2 cellular contexts compared by ENCODE assay signal in genomic region chr11:45890886-45891550, GRCh38.
TF ChIP-seq lines count a peak whose summit lies in the region.

No MANE protein-coding gene starts in this region.

TF ChIP-seq in liver, 16 proteins besides CTCF, POLR2A, EP300 and RAD21:
- no peak for TF ChIP-seq FOXA1 (IDR thresholded peaks at IDR 0.05)
- TF ChIP-seq HNF4G (IDR thresholded peaks at IDR 0.05), result peak; percentile 88
- peak; percentile 65 to 67 for TF ChIP-seq RXRA (IDR thresholded peaks at IDR 0.05)
- TF ChIP-seq, protein P1, sequence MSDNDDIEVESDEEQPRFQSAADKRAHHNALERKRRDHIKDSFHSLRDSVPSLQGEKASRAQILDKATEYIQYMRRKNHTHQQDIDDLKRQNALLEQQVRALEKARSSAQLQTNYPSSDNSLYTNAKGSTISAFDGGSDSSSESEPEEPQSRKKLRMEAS (IDR thresholded peaks at IDR 0.05), result no peak
- TF ChIP-seq, protein P2, sequence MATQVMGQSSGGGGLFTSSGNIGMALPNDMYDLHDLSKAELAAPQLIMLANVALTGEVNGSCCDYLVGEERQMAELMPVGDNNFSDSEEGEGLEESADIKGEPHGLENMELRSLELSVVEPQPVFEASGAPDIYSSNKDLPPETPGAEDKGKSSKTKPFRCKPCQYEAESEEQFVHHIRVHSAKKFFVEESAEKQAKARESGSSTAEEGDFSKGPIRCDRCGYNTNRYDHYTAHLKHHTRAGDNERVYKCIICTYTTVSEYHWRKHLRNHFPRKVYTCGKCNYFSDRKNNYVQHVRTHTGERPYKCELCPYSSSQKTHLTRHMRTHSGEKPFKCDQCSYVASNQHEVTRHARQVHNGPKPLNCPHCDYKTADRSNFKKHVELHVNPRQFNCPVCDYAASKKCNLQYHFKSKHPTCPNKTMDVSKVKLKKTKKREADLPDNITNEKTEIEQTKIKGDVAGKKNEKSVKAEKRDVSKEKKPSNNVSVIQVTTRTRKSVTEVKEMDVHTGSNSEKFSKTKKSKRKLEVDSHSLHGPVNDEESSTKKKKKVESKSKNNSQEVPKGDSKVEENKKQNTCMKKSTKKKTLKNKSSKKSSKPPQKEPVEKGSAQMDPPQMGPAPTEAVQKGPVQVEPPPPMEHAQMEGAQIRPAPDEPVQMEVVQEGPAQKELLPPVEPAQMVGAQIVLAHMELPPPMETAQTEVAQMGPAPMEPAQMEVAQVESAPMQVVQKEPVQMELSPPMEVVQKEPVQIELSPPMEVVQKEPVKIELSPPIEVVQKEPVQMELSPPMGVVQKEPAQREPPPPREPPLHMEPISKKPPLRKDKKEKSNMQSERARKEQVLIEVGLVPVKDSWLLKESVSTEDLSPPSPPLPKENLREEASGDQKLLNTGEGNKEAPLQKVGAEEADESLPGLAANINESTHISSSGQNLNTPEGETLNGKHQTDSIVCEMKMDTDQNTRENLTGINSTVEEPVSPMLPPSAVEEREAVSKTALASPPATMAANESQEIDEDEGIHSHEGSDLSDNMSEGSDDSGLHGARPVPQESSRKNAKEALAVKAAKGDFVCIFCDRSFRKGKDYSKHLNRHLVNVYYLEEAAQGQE (IDR thresholded peaks at IDR 0.05), result peak; percentile 75
- peak; percentile 36 for TF ChIP-seq YY1 (IDR thresholded peaks at IDR 0.05)
- no peak for TF ChIP-seq EGR1 (IDR thresholded peaks at IDR 0.05; ENCODE audit: low read depth in 2 of 2)
- TF ChIP-seq SP1 (IDR thresholded peaks at IDR 0.05), result peak; percentile 77
- TF ChIP-seq HNF4A (conservative IDR thresholded peaks at IDR 0.05), result peak; percentile 98 to 99

TF ChIP-seq in HepG2, 621 proteins besides CTCF, POLR2A, EP300 and RAD21:
- TF ChIP-seq KDM6A (CRISPR knock-in tag; IDR thresholded peaks at IDR 0.05; ENCODE audit: low read depth) (no peak), SALL1 (CRISPR knock-in tag; IDR thresholded peaks at IDR 0.05) (no peak), NCOA2 (CRISPR knock-in tag; IDR thresholded peaks at IDR 0.05) (no peak), ZFP36 (IDR thresholded peaks at IDR 0.05; ENCODE audit: borderline replicate concordance, low read depth, low read length, partially characterized antibody) (no peak), ZBTB21 (CRISPR knock-in tag; IDR thresholded peaks at IDR 0.05) (no peak), MIXL1 (CRISPR knock-in tag; IDR thresholded peaks at IDR 0.05) (no peak), ZFY (CRISPR knock-in tag; IDR thresholded peaks at IDR 0.05) (no peak), ZNF552 (CRISPR knock-in tag; IDR thresholded peaks at IDR 0.05; ENCODE audit: borderline replicate concordance) (no peak), CCDC6 (CRISPR knock-in tag; IDR thresholded peaks at IDR 0.05) (no peak), POLR2G (IDR thresholded peaks at IDR 0.05; ENCODE audit: low read depth, low read length) (no peak), SOX5 (CRISPR knock-in tag; IDR thresholded peaks at IDR 0.05; ENCODE audit: borderline replicate concordance) (no peak), ZNF678 (CRISPR knock-in tag; IDR thresholded peaks at IDR 0.05) (no peak), SIX1 (CRISPR knock-in tag; IDR thresholded peaks at IDR 0.05; ENCODE audit: borderline replicate concordance) (no peak), POGK (CRISPR knock-in tag; conservative IDR thresholded peaks at IDR 0.05) (no peak), MED8 (CRISPR knock-in tag; IDR thresholded peaks at IDR 0.05; ENCODE audit: insufficient replicate concordance) (no peak), ZNF296 (CRISPR knock-in tag; conservative IDR thresholded peaks at IDR 0.05) (no peak)
- TF ChIP-seq, protein P3, sequence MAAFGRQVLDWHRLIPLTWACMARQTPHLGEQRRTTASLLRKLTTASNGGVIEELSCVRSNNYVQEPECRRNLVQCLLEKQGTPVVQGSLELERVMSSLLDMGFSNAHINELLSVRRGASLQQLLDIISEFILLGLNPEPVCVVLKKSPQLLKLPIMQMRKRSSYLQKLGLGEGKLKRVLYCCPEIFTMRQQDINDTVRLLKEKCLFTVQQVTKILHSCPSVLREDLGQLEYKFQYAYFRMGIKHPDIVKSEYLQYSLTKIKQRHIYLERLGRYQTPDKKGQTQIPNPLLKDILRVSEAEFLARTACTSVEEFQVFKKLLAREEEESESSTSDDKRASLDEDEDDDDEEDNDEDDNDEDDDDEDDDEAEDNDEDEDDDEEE (CRISPR knock-in tag; IDR thresholded peaks at IDR 0.05), result no peak
- TF ChIP-seq, protein P4, sequence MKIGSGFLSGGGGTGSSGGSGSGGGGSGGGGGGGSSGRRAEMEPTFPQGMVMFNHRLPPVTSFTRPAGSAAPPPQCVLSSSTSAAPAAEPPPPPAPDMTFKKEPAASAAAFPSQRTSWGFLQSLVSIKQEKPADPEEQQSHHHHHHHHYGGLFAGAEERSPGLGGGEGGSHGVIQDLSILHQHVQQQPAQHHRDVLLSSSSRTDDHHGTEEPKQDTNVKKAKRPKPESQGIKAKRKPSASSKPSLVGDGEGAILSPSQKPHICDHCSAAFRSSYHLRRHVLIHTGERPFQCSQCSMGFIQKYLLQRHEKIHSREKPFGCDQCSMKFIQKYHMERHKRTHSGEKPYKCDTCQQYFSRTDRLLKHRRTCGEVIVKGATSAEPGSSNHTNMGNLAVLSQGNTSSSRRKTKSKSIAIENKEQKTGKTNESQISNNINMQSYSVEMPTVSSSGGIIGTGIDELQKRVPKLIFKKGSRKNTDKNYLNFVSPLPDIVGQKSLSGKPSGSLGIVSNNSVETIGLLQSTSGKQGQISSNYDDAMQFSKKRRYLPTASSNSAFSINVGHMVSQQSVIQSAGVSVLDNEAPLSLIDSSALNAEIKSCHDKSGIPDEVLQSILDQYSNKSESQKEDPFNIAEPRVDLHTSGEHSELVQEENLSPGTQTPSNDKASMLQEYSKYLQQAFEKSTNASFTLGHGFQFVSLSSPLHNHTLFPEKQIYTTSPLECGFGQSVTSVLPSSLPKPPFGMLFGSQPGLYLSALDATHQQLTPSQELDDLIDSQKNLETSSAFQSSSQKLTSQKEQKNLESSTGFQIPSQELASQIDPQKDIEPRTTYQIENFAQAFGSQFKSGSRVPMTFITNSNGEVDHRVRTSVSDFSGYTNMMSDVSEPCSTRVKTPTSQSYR (CRISPR knock-in tag; IDR thresholded peaks at IDR 0.05; ENCODE audit: borderline replicate concordance), result no peak
- TF ChIP-seq, protein P1 (IDR thresholded peaks at IDR 0.05), result no peak
